Comparison of ENCODE assay signal across 27 cellular contexts in the genomic region with DNA sequence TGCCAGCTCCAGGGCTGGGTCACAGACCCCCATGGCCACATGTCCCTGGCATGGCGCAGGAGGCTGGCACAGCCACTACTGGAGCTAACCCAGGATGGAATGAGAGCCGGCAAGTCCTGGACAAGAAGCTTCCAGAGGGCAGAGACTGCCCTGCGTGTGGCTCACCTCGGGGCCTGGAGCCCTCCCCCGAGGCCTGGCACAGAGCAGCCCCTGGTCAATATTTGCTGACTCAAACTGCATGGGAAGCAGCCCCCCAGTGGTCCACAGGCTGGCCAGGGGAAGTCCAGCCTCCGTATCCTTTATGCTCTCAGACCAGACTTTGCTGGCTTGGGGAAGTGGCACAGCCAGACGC.
DNase-seq lines count a peak whose midpoint lies in the region; ATAC-seq and TF ChIP-seq lines count a peak whose summit lies in the region.
"Had no signal": no experiment of that assay in that cellular context is flagged by ENCODE, and none has a peak within 500 bp of the region (broad histone marks: within the 10 kb centered on the region; RNA-seq: fewer than 3 reads in every experiment).

No MANE protein-coding gene starts in this region.

- H3K27me3 ChIP-seq in right cardiac atrium (ENCODE audit: control insufficient read depth, insufficient read depth) (no peaks in the 10 kb centered on the region), gastrocnemius medialis (no peaks in the 10 kb centered on the region)
- H3K27me3 ChIP-seq: adrenal gland, brain microvascular endothelial cell, pancreas, Peyer's patch, right lobe of liver, SJSA1 had no signal

- intact Hi-C loops in Right ventricle myocardium inferior (cut with DNase I): no loop called here
- intact Hi-C loops in right cardiac atrium (cut with DNase I): no loop called here
- intact Hi-C loops in gastrocnemius medialis (cut with DNase I; ENCODE audit: low total_unique reads): no loop called here

- peak overlapping the region; percentile 96 for H3K27ac Mint-ChIP-seq in activated naive CD8-positive, alpha-beta T cell treated with anti-CD3 and anti-CD28 coated beads for 36 hours
- H3K27ac Mint-ChIP-seq: mesothelial cell of epicardium, nephron progenitor cell had no signal

- 77% methylated on average over 7 of the region's 7 CpGs for WGBS in right cardiac atrium

- H3K27ac ChIP-seq in right cardiac atrium (ENCODE audit: low read length) (no peak overlapping the region), RWPE1 (peak overlapping the region; percentile 30), gastrocnemius medialis (no peak overlapping the region)
- H3K27ac ChIP-seq: adrenal gland, brain microvascular endothelial cell, C4-2B, esophagus muscularis mucosa, left lung, pancreas, right lobe of liver, SJSA1, stomach, tibial artery had no signal

- no peaks in the 10 kb centered on the region for H3K36me3 ChIP-seq in gastrocnemius medialis
- H3K36me3 ChIP-seq: adrenal gland, brain microvascular endothelial cell, esophagus muscularis mucosa, left lung, pancreas, Peyer's patch, right lobe of liver, SJSA1, stomach, tibial artery had no signal

- CTCF ChIA-PET in RWPE1 (lab: Yijun Ruan, JAX): interaction anchor here (0.7 kb wide), 1 partner anchor 1921 kb away, joined by 3 read pairs; no protein-coding TSS in a partner anchor

- TF ChIP-seq CTCF in RWPE1 (conservative IDR thresholded peaks at IDR 0.05; ENCODE audit: low read depth) (no peak), gastrocnemius medialis (IDR thresholded peaks at IDR 0.05 in 4 of 5, conservative IDR thresholded peaks at IDR 0.05 in 1 of 5) (no peak)

- ATAC-seq in Right ventricle myocardium inferior (no peak), right cardiac atrium (no peak), gastrocnemius medialis (peak; percentile 44 to 68), HG02840 (IDR thresholded peaks at IDR 0.05; ENCODE audit: low FRiP score, unreplicated experiment) (no peak)
- ATAC-seq: left lung, pancreas, right lobe of liver had no signal

- no peak for TF ChIP-seq POLR2A in gastrocnemius medialis (IDR thresholded peaks at IDR 0.05)

- H3K27me3 Mint-ChIP-seq in activated naive CD8-positive, alpha-beta T cell treated with anti-CD3 and anti-CD28 coated beads for 36 hours: no peaks in the 10 kb centered on the region

- H3K9me3 ChIP-seq in right cardiac atrium (ENCODE audit: control insufficient read depth, low read length) (no peaks in the 10 kb centered on the region), gastrocnemius medialis (no peaks in the 10 kb centered on the region)
- H3K9me3 ChIP-seq: adrenal gland, esophagus muscularis mucosa, left lung, pancreas, Peyer's patch, right lobe of liver, SJSA1, stomach, tibial artery had no signal

- DNase-seq in Right ventricle myocardium inferior (ENCODE audit: missing footprints) (peak; percentile 46), right cardiac atrium (no peak), RWPE1 (ENCODE audit: low spot score) (no peak), gastrocnemius medialis (no peak), NCI-H2029 (lab: John Stamatoyannopoulos, UW) (no peak), KG1 (lab: John Stamatoyannopoulos, UW) (no peak)
- no peak for DNase-seq in activated naive CD8-positive, alpha-beta T cell treated with anti-CD3 and anti-CD28 coated beads for 36 hours
- DNase-seq: activated CD4-positive, alpha-beta T cell treated with anti-CD3 and anti-CD28 coated beads for 4 hours; adrenal gland; brain microvascular endothelial cell; effector CD4-positive, alpha-beta T cell; hypothalamus; Kasumi-1; MV-4-11; NCI-H526 treated with DMSO at 0.1 percent for 48 hours; nephron progenitor cell; pancreas; Peyer's patch; right lobe of liver; stomach; tibial artery had no signal

- H3K9me3 Mint-ChIP-seq in activated naive CD8-positive, alpha-beta T cell treated with anti-CD3 and anti-CD28 coated beads for 36 hours: no peaks in the 10 kb centered on the region
- H3K9me3 Mint-ChIP-seq: mesothelial cell of epicardium, nephron progenitor cell had no signal

- no peaks in the 10 kb centered on the region for H3K4me1 ChIP-seq in right cardiac atrium (ENCODE audit: control insufficient read depth, insufficient read depth, low read length)
- peaks cover 9 to 11% of the 10 kb centered on the region in 2 donors for H3K4me1 ChIP-seq in gastrocnemius medialis
- H3K4me1 ChIP-seq: adrenal gland, left lung, pancreas, right lobe of liver had no signal

- no peak overlapping the region for H3K4me3 ChIP-seq in right cardiac atrium (ENCODE audit: low read length)
- H3K4me3 ChIP-seq in gastrocnemius medialis: no peak overlapping the region
- H3K4me3 ChIP-seq: adrenal gland, esophagus muscularis mucosa, left lung, pancreas, Peyer's patch, right lobe of liver, SJSA1, stomach, tibial artery had no signal

- POLR2A ChIA-PET in RWPE1 (lab: Yijun Ruan, JAX; ENCODE audit: low non-redundant PET): no interaction called here

- peaks cover 97% of the 10 kb centered on the region for H3K4me1 Mint-ChIP-seq in activated naive CD8-positive, alpha-beta T cell treated with anti-CD3 and anti-CD28 coated beads for 36 hours

- peaks cover 42% of the 10 kb centered on the region for H3K36me3 Mint-ChIP-seq in activated naive CD8-positive, alpha-beta T cell treated with anti-CD3 and anti-CD28 coated beads for 36 hours

- no peak overlapping the region for H3K4me3 Mint-ChIP-seq in activated naive CD8-positive, alpha-beta T cell treated with anti-CD3 and anti-CD28 coated beads for 36 hours
- H3K4me3 Mint-ChIP-seq: mesothelial cell of epicardium, nephron progenitor cell had no signal

- in situ Hi-C loops in gastrocnemius medialis (cut with MboI; ENCODE audit: low sequenced_read_pairs in 4 of 4): no loop called here

Comparison
In these comparisons a context has a peak if more than half of its experiments do, and no peak if none do; other contexts are left out.
1. ATAC-seq: peak in gastrocnemius medialis (2 of 2); none in Right ventricle myocardium inferior (single experiment), right cardiac atrium (0 of 2) and HG02840 (single experiment).